ENCODE assay signal across 35 cellular contexts in genomic region chr1:159986093-159986492, GRCh38. TPM values are rescaled to one million over a fixed set of nuclear protein-coding genes. Genes with fewer than 3 reads are reported as not detected.
"Had no signal": no experiment of that assay in that cellular context is flagged by ENCODE, and none has a peak within 500 bp of the region (broad histone marks: within the 10 kb centered on the region; RNA-seq: fewer than 3 reads in every experiment).

No MANE protein-coding gene starts in this region.

- H3K9me3 ChIP-seq: ovary, psoas muscle, spleen, suprapubic skin, testis, tibial artery, transverse colon, upper lobe of right lung, vagina had no signal

- H3K4me2 ChIP-seq: neural progenitor cell, smooth muscle cell had no signal

- ATAC-seq: natural killer cell; psoas muscle; right cardiac atrium; sciatic nerve; stimulated activated memory B cell treated with anti-CD40 and anti-IgM and Interleukin-4, amounts not matched to agents 10 μg/mL and 1 μg/mL and 100 μg/mL, for 72 hours; stimulated activated naive CD8-positive, alpha-beta T cell treated with anti-CD3 and anti-CD28 coated beads, Interleukin-15, amount 100 ng/mL, for 72 hours; stimulated activated naive CD8-positive, alpha-beta T cell treated with anti-CD3 and anti-CD28 coated beads, Interleukin-15, Interleukin-2, amounts not matched to agents 100 U/mL and 50 U/mL, for 24 hours; upper lobe of right lung had no signal

- H3K36me3 Mint-ChIP-seq: natural killer cell; neural progenitor cell; stimulated activated memory B cell treated with anti-CD40 and anti-IgM and Interleukin-4, amounts not matched to agents 10 μg/mL and 1 μg/mL and 100 μg/mL, for 72 hours; type B pancreatic cell had no signal

- H2AFZ ChIP-seq: neural progenitor cell, parathyroid adenoma had no signal

- H3K4me1 Mint-ChIP-seq: natural killer cell; nephron; stimulated activated memory B cell treated with anti-CD40 and anti-IgM and Interleukin-4, amounts not matched to agents 10 μg/mL and 1 μg/mL and 100 μg/mL, for 72 hours; stimulated activated naive CD8-positive, alpha-beta T cell treated with anti-CD3 and anti-CD28 coated beads, Interleukin-15, amount 100 ng/mL, for 72 hours had no signal

- H3K4me1 ChIP-seq: neural progenitor cell, parathyroid adenoma, psoas muscle, suprapubic skin, testis, tibial artery, upper lobe of right lung, vagina had no signal

- H3K9me3 Mint-ChIP-seq: natural killer cell; nephron; stimulated activated memory B cell treated with anti-CD40 and anti-IgM and Interleukin-4, amounts not matched to agents 10 μg/mL and 1 μg/mL and 100 μg/mL, for 72 hours; stimulated activated naive CD8-positive, alpha-beta T cell treated with anti-CD3 and anti-CD28 coated beads, Interleukin-15, amount 100 ng/mL, for 72 hours; type B pancreatic cell had no signal

- H3K27ac Mint-ChIP-seq: natural killer cell; nephron; neural progenitor cell; progenitor cell of endocrine pancreas; stimulated activated memory B cell treated with anti-CD40 and anti-IgM and Interleukin-4, amounts not matched to agents 10 μg/mL and 1 μg/mL and 100 μg/mL, for 72 hours; stimulated activated naive CD8-positive, alpha-beta T cell treated with anti-CD3 and anti-CD28 coated beads, Interleukin-15, amount 100 ng/mL, for 72 hours; type B pancreatic cell had no signal

- H3K36me3 ChIP-seq: neural progenitor cell, ovary, spleen, tibial artery, transverse colon, upper lobe of right lung, vagina had no signal

- H3K27ac ChIP-seq: neural progenitor cell, ovary, parathyroid adenoma, psoas muscle, skin epidermis, spleen, suprapubic skin, testis, tibial artery, transverse colon, upper lobe of right lung, vagina had no signal

- DNase-seq: natural killer cell; occipital lobe; ovary; posterior cingulate gyrus; psoas muscle; right cardiac atrium; spleen; stimulated activated CD4-positive, alpha-beta T cell treated with anti-CD3 and anti-CD28 coated beads, Interleukin-12 subunit alpha, Interleukin-12 subunit beta, amount 100 ng/mL, for 4 hours; stimulated activated CD4-positive, alpha-beta T cell treated with anti-CD3 and anti-CD28 coated beads, Interleukin-1b, Interleukin-23, amount 100 ng/mL, for 48 hours; stimulated activated CD4-positive, alpha-beta T cell treated with anti-CD3 and anti-CD28 coated beads, Interleukin-4, amount 100 ng/mL, for 1 hour; stimulated activated CD4-positive, alpha-beta T cell treated with anti-CD3 and anti-CD28 coated beads, Interleukin-4, amount 100 ng/mL, for 4 hours; stimulated activated CD8-positive, alpha-beta memory T cell treated with anti-CD3 and anti-CD28 coated beads, Interleukin-4, amount 100 ng/mL, for 48 hours; stimulated activated naive CD4-positive, alpha-beta T cell; stimulated activated naive CD8-positive, alpha-beta T cell treated with anti-CD3 and anti-CD28 coated beads, Interleukin-15, amount 100 ng/mL, for 72 hours; stimulated activated naive CD8-positive, alpha-beta T cell treated with anti-CD3 and anti-CD28 coated beads, Interleukin-15, Interleukin-2, amounts not matched to agents 100 U/mL and 50 U/mL, for 24 hours; substantia nigra; testis; tibial artery; transverse colon; upper lobe of right lung had no signal

- H3K27me3 ChIP-seq: neural progenitor cell, ovary, suprapubic skin, testis, transverse colon, vagina had no signal

- H3K9ac ChIP-seq: neural progenitor cell, parathyroid adenoma had no signal

- H3K79me2 ChIP-seq: parathyroid adenoma had no signal

- H3K4me3 Mint-ChIP-seq: natural killer cell; nephron; neural progenitor cell; stimulated activated memory B cell treated with anti-CD40 and anti-IgM and Interleukin-4, amounts not matched to agents 10 μg/mL and 1 μg/mL and 100 μg/mL, for 72 hours; stimulated activated naive CD8-positive, alpha-beta T cell treated with anti-CD3 and anti-CD28 coated beads, Interleukin-15, amount 100 ng/mL, for 72 hours; type B pancreatic cell had no signal

- H3K4me3 ChIP-seq: neural progenitor cell, ovary, psoas muscle, skin epidermis, smooth muscle cell, spleen, suprapubic skin, testis, tibial artery, transverse colon, upper lobe of right lung, vagina had no signal

- FAIRE-seq: urothelium cell line had no signal

RNA-seq across cellular contexts. Expression of gene SLAMF9, which starts 32.1 kb away (rescaled TPM):
- total RNA-seq: natural killer cell, occipital lobe, osteoblast, ovary, progenitor cell of endocrine pancreas, psoas muscle, renal cortical epithelial cell, right cardiac atrium, suprapubic skin, upper lobe of right lung, vagina had no signal
- polyA plus RNA-seq: neural cell, ovary, psoas muscle, right cardiac atrium had no signal

RNA-seq across cellular contexts. Expression of gene IGSF9, which starts 40.7 kb away (rescaled TPM):
- total RNA-seq: natural killer cell, psoas muscle, renal cortical epithelial cell had no signal
